Comparison of ENCODE assay signal across 1 cellular context in genomic region chr16:56606688-56607618, GRCh38.
TF ChIP-seq lines count a peak whose summit lies in the region.

No MANE protein-coding gene starts in this region.

TF ChIP-seq in HepG2, 621 proteins besides CTCF, POLR2A, EP300 and RAD21 (continued from another document and continues in another):
- TF ChIP-seq ZXDC (CRISPR knock-in tag; IDR thresholded peaks at IDR 0.05) (no peak), JUNB (CRISPR knock-in tag; IDR thresholded peaks at IDR 0.05; ENCODE audit: borderline replicate concordance) (no peak), IKZF4 (CRISPR knock-in tag; IDR thresholded peaks at IDR 0.05; ENCODE audit: borderline replicate concordance, low read depth, not compliant biosample characterization) (peak; percentile 15), FOXM1 (CRISPR knock-in tag; IDR thresholded peaks at IDR 0.05) (peak; percentile 39; the same call in 1 of the 2 replicates), ZNF558 (CRISPR knock-in tag; IDR thresholded peaks at IDR 0.05; ENCODE audit: borderline replicate concordance) (peak; percentile 94; the same call in 1 of the 2 replicates), THRA (CRISPR knock-in tag; IDR thresholded peaks at IDR 0.05; ENCODE audit: borderline replicate concordance) (peak; percentile 77; the same call in 1 of the 2 replicates), ZSCAN31 (CRISPR knock-in tag; IDR thresholded peaks at IDR 0.05; ENCODE audit: low read depth) (peak; percentile 79; the same call in 1 of the 2 replicates), MAFK (conservative IDR thresholded peaks at IDR 0.05 in 1 of 2, IDR thresholded peaks at IDR 0.05 in 1 of 2; ENCODE audit: low read length in 2 of 2) (no peak), KLF12 (CRISPR knock-in tag; IDR thresholded peaks at IDR 0.05; ENCODE audit: borderline replicate concordance) (0 out of 2 replicates have a peak, but pooled peaks have one; percentile 49), SMARCC2 (IDR thresholded peaks at IDR 0.05) (no peak), ZNF230 (CRISPR knock-in tag; IDR thresholded peaks at IDR 0.05) (no peak), NFATC3 (CRISPR knock-in tag; IDR thresholded peaks at IDR 0.05) (no peak), PRDM10 (CRISPR knock-in tag; IDR thresholded peaks at IDR 0.05; ENCODE audit: low read depth) (peak; percentile 85), ZNF510 (CRISPR knock-in tag; IDR thresholded peaks at IDR 0.05; ENCODE audit: low read depth) (no peak), CREM (IDR thresholded peaks at IDR 0.05) (peak; percentile 92), CREM (CRISPR knock-in tag; IDR thresholded peaks at IDR 0.05) (no peak), KDM2A (CRISPR knock-in tag; IDR thresholded peaks at IDR 0.05; ENCODE audit: borderline replicate concordance, low read depth) (peak; percentile 94), ZNF121 (CRISPR knock-in tag; IDR thresholded peaks at IDR 0.05) (no peak; the same call in 1 of the 2 replicates), SRSF4 (IDR thresholded peaks at IDR 0.05; ENCODE audit: low read depth, low read length, poor library complexity, severe bottlenecking) (no peak), SMAD1 (CRISPR knock-in tag; IDR thresholded peaks at IDR 0.05; ENCODE audit: borderline replicate concordance, low read depth) (peak; percentile 57; the same call in 1 of the 2 replicates), SIN3B (IDR thresholded peaks at IDR 0.05; ENCODE audit: low read length) (no peak), ZNF790 (CRISPR knock-in tag; IDR thresholded peaks at IDR 0.05; ENCODE audit: borderline replicate concordance) (0 out of 2 replicates have a peak, but pooled peaks have one; percentile 33), CREB1 (IDR thresholded peaks at IDR 0.05) (peak; percentile 54), CREB1 (CRISPR knock-in tag; IDR thresholded peaks at IDR 0.05) (peak; percentile 86; the same call in 1 of the 2 replicates), ZNF574 (CRISPR knock-in tag; IDR thresholded peaks at IDR 0.05) (peak; percentile 73), KMT2A (CRISPR knock-in tag; IDR thresholded peaks at IDR 0.05) (no peak), AGO2 (optimal IDR thresholded peaks at IDR 0.05; ENCODE audit: low read depth, low read length) (no peak), TBX2 (CRISPR knock-in tag; IDR thresholded peaks at IDR 0.05; ENCODE audit: borderline replicate concordance) (peak; percentile 94), CBX5 (CRISPR knock-in tag; IDR thresholded peaks at IDR 0.05; ENCODE audit: borderline replicate concordance) (peak; percentile 82; the same call in 1 of the 2 replicates), ZNF564 (CRISPR knock-in tag; IDR thresholded peaks at IDR 0.05) (peak; percentile 77; the same call in 1 of the 2 replicates), KAT8 (CRISPR knock-in tag; IDR thresholded peaks at IDR 0.05) (peak; percentile 91), ZNF225 (CRISPR knock-in tag; IDR thresholded peaks at IDR 0.05) (no peak), ZNF800 (CRISPR knock-in tag; IDR thresholded peaks at IDR 0.05) (no peak), PRDM15 (CRISPR knock-in tag; IDR thresholded peaks at IDR 0.05) (peak; percentile 50; the same call in 1 of the 2 replicates), ZNF530 (CRISPR knock-in tag; IDR thresholded peaks at IDR 0.05; ENCODE audit: low read depth) (no peak), ZNF761 (CRISPR knock-in tag; conservative IDR thresholded peaks at IDR 0.05) (no peak; the same call in 1 of the 2 replicates), DNMT3B (CRISPR knock-in tag; conservative IDR thresholded peaks at IDR 0.05) (no peak; the same call in 1 of the 2 replicates), ZMAT3 (CRISPR knock-in tag; conservative IDR thresholded peaks at IDR 0.05) (no peak; the same call in 1 of the 2 replicates), TEAD2 (CRISPR knock-in tag; IDR thresholded peaks at IDR 0.05) (peak; percentile 42; the same call in 1 of the 2 replicates)
- TF ChIP-seq, protein P1, sequence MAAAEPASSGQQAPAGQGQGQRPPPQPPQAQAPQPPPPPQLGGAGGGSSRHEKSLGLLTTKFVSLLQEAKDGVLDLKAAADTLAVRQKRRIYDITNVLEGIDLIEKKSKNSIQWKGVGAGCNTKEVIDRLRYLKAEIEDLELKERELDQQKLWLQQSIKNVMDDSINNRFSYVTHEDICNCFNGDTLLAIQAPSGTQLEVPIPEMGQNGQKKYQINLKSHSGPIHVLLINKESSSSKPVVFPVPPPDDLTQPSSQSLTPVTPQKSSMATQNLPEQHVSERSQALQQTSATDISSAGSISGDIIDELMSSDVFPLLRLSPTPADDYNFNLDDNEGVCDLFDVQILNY (CRISPR knock-in tag; conservative IDR thresholded peaks at IDR 0.05), result no peak
- TF ChIP-seq, protein P2, sequence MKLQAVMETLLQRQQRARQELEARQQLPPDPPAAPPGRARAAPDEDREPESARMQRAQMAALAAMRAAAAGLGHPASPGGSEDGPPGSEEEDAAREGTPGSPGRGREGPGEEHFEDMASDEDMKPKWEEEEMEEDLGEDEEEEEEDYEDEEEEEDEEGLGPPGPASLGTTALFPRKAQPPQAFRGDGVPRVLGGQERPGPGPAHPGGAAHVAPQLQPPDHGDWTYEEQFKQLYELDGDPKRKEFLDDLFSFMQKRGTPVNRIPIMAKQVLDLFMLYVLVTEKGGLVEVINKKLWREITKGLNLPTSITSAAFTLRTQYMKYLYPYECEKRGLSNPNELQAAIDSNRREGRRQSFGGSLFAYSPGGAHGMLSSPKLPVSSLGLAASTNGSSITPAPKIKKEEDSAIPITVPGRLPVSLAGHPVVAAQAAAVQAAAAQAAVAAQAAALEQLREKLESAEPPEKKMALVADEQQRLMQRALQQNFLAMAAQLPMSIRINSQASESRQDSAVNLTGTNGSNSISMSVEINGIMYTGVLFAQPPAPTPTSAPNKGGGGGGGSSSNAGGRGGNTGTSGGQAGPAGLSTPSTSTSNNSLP (IDR thresholded peaks at IDR 0.05; ENCODE audit: low read depth, low read length), result peak; percentile 86; the same call in 1 of the 2 replicates
- TF ChIP-seq, protein P3, sequence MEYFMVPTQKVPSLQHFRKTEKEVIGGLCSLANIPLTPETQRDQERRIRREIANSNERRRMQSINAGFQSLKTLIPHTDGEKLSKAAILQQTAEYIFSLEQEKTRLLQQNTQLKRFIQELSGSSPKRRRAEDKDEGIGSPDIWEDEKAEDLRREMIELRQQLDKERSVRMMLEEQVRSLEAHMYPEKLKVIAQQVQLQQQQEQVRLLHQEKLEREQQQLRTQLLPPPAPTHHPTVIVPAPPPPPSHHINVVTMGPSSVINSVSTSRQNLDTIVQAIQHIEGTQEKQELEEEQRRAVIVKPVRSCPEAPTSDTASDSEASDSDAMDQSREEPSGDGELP (IDR thresholded peaks at IDR 0.05; ENCODE audit: borderline replicate concordance, low read depth), result peak; percentile 59
